ENCODE assay signal across 9 cellular contexts in the genomic region with DNA sequence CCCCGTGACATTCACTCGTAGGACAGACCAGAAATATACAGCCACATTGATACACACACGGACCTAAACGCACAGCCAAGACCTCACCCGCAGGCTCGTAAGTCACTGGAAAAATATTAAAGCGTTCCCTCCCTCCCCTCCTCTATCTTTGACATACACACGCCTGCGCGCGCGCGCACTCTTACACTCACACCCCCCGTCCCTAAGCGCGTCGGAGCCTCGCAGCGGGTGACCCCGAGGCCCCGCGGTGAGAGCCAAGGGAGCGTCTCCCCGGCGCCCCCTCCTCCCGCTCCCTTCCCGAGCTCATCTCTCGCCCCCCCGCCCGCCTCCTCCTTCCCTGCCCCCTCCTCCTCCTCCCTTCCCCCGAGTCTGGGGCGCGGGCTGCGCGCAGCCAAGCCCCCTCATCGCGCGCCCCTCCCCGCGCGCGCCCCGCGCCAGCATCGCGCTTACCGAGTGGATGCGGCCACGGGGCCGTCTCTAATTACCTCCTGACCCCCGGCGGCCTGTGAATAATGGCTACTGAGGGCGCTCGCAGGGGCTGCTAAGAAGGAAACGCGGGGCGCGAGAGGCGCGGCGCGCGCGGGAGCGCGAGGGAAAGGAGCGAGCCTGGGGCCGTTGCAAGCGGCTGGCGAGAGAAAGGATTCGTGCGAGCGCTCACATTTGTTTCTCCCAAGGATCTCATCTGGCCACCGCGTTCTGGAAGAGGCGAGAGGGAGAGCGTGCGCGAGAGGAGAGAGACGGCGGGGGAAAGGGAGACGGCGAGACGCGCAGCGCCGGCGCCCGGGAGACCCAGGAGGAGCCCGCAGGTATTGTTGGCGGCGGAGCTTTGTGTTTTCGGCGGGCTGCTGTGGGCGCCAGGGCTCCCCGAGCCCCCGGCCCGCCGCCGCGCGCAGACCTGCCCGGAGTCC. TPM values are rescaled to one million over a fixed set of nuclear protein-coding genes. Genes with fewer than 3 reads are reported as not detected.
DNase-seq lines count a peak whose midpoint lies in the region; ATAC-seq lines count a peak whose summit lies in the region.
"Had no signal": no experiment of that assay in that cellular context is flagged by ENCODE, and none has a peak within 500 bp of the region (broad histone marks: within the 10 kb centered on the region; RNA-seq: fewer than 3 reads in every experiment).

No MANE protein-coding gene starts in this region.

- DNase-seq in NCI-H1436 (lab: John Stamatoyannopoulos, UW) (peak; percentile 59), NCI-H1436 treated with DMSO at 0.1 percent for 48 hours (lab: John Stamatoyannopoulos, UW) (no peak), SK-N-DZ (ENCODE audit: low spot score) (peak; percentile 71), RKO (ENCODE audit: low spot score) (no peak)
- no peak for DNase-seq in central memory CD8-positive, alpha-beta T cell (ENCODE audit: low spot score in 2 of 2)
- DNase-seq in stimulated activated CD4-positive, alpha-beta T cell treated with anti-CD3 and anti-CD28 coated beads, Interleukin-4, amount 100 ng/mL, for 4 hours: peak; percentile 24 to 33

- peaks cover 42% of the 10 kb centered on the region for H3K4me1 Mint-ChIP-seq in central memory CD8-positive, alpha-beta T cell

- no peaks in the 10 kb centered on the region for H3K27me3 ChIP-seq in layer of hippocampus (ENCODE audit: control insufficient read depth, insufficient read depth, low read length)

- peak overlapping the region; percentile 87 for H3K4me3 Mint-ChIP-seq in central memory CD8-positive, alpha-beta T cell

- peak overlapping the region; percentile 79 for H3K27ac Mint-ChIP-seq in central memory CD8-positive, alpha-beta T cell (ENCODE audit: low read depth)

- peak overlapping the region; percentile 10 for H3K27ac ChIP-seq in layer of hippocampus (ENCODE audit: low read depth, low read length)
- H3K27ac ChIP-seq: A549 had no signal

- H3K27me3 Mint-ChIP-seq in central memory CD8-positive, alpha-beta T cell: peaks cover 12% of the 10 kb centered on the region

- ATAC-seq in central memory CD8-positive, alpha-beta T cell (replicated peaks; ENCODE audit: extremely low read depth, poor library complexity, severe bottlenecking): no peak
- ATAC-seq in GM21723 (IDR thresholded peaks at IDR 0.05; ENCODE audit: unreplicated experiment): no peak
- ATAC-seq: A549 had no signal

- H3K36me3 Mint-ChIP-seq in central memory CD8-positive, alpha-beta T cell (ENCODE audit: insufficient read depth): peaks cover 9% of the 10 kb centered on the region

- H3K9me3 Mint-ChIP-seq in central memory CD8-positive, alpha-beta T cell: no peaks in the 10 kb centered on the region

RNA-seq across cellular contexts. Expression of a gene that starts 42.4 kb away (rescaled TPM):
- 18.2 and 22.8 TPM in 2 replicates for polyA plus RNA-seq in SK-N-DZ (2014; cell fraction: cytosol; rRNA removed)
- polyA plus RNA-seq in SK-N-DZ (2014; cell fraction: nucleus; rRNA removed): 38.5 and 70.0 TPM in 2 replicates

Comparison
In these comparisons a context has a peak if more than half of its experiments do, and no peak if none do; other contexts are left out.
1. DNase-seq: peak in NCI-H1436 (single experiment), SK-N-DZ (single experiment) and stimulated activated CD4-positive, alpha-beta T cell treated with anti-CD3 and anti-CD28 coated beads, Interleukin-4, amount 100 ng/mL, for 4 hours (2 of 2); none in NCI-H1436 treated with DMSO at 0.1 percent for 48 hours (single experiment), central memory CD8-positive, alpha-beta T cell (0 of 2) and RKO (single experiment).